Comparison of ENCODE assay signal across 10 cellular contexts in genomic region chr17:27247071-27247957, GRCh38. TPM values are rescaled to one million over a fixed set of nuclear protein-coding genes. Genes with fewer than 3 reads are reported as not detected.
DNase-seq lines count a peak whose midpoint lies in the region; ATAC-seq and TF ChIP-seq lines count a peak whose summit lies in the region.
"Had no signal": no experiment of that assay in that cellular context is flagged by ENCODE, and none has a peak within 500 bp of the region (broad histone marks: within the 10 kb centered on the region; RNA-seq: fewer than 3 reads in every experiment).

No MANE protein-coding gene starts in this region.

- H3K4me3 ChIP-seq in AG10803 (ENCODE audit: low read length) (no peak overlapping the region), mesendoderm (ENCODE audit: low read length) (no peak overlapping the region)

- no peaks in the 10 kb centered on the region for H3K79me2 ChIP-seq in mesendoderm (ENCODE audit: control insufficient read depth, insufficient read depth, low read length)

- intact Hi-C loops in dendritic cell treated with granulocyte-macrophage colony-stimulating factor and Interleukin-4, amounts not matched to agents 40 ng/mL and 50 ng/mL, for 4 days (cut with micrococcal nuclease): no loop called here

- H3K4me1 ChIP-seq in mesendoderm (ENCODE audit: control insufficient read depth, low read depth, low read length): no peaks in the 10 kb centered on the region

- no peak overlapping the region for H3K23ac ChIP-seq in mesendoderm (ENCODE audit: low read length)

- H3K4ac ChIP-seq in mesendoderm (ENCODE audit: low read depth, low read length): no peak overlapping the region

- H3K9me3 Mint-ChIP-seq in dendritic cell treated with granulocyte-macrophage colony-stimulating factor and Interleukin-4, amounts not matched to agents 40 ng/mL and 50 ng/mL, for 4 days: no peaks in the 10 kb centered on the region
- no peaks in the 10 kb centered on the region for H3K9me3 Mint-ChIP-seq in activated T-cell treated with anti-CD3 and anti-CD28 coated beads, Interleukin-2, amount 50 U/mL, for 4 hours

- H2BK5ac ChIP-seq in mesendoderm (ENCODE audit: low read length): no peak overlapping the region

- no peak overlapping the region for H2AK5ac ChIP-seq in mesendoderm (ENCODE audit: low read length)

- no peak overlapping the region for H2BK120ac ChIP-seq in mesendoderm (ENCODE audit: low read depth, low read length)

- no peak for TF ChIP-seq CTCF in AG10803 (conservative IDR thresholded peaks at IDR 0.05; ENCODE audit: low read length)

- H3K36me3 Mint-ChIP-seq in dendritic cell treated with granulocyte-macrophage colony-stimulating factor and Interleukin-4, amounts not matched to agents 40 ng/mL and 50 ng/mL, for 4 days (ENCODE audit: low read depth): no peaks in the 10 kb centered on the region
- H3K36me3 Mint-ChIP-seq in activated T-cell treated with anti-CD3 and anti-CD28 coated beads, Interleukin-2, amount 50 U/mL, for 4 hours (ENCODE audit: insufficient read depth): no peaks in the 10 kb centered on the region

- no peaks in the 10 kb centered on the region for H3K79me1 ChIP-seq in mesendoderm (ENCODE audit: low read length)

- H3K9ac ChIP-seq in mesendoderm (ENCODE audit: low read length): no peak overlapping the region

- DNase-seq in AG10803 (ENCODE audit: low read depth) (peak; percentile 42), NCI-H345 treated with DMSO at 0.1 percent for 48 hours (lab: John Stamatoyannopoulos, UW; ENCODE audit: unreplicated experiment) (peak; percentile 32), mesendoderm (peak; percentile 14), NCI-H1436 (lab: John Stamatoyannopoulos, UW) (no peak)
- no peak for DNase-seq in activated T-cell treated with anti-CD3 and anti-CD28 coated beads, Interleukin-2, amount 50 U/mL, for 4 hours
- DNase-seq: activated CD8-positive, alpha-beta memory T cell treated with anti-CD3 and anti-CD28 coated beads, Interleukin-2, amount 50 U/mL, for 48 hours had no signal

- H3K27ac Mint-ChIP-seq in dendritic cell treated with granulocyte-macrophage colony-stimulating factor and Interleukin-4, amounts not matched to agents 40 ng/mL and 50 ng/mL, for 4 days: peak overlapping the region; percentile 47

- no peak overlapping the region for H3K4me3 Mint-ChIP-seq in dendritic cell treated with granulocyte-macrophage colony-stimulating factor and Interleukin-4, amounts not matched to agents 40 ng/mL and 50 ng/mL, for 4 days
- H3K4me3 Mint-ChIP-seq in activated T-cell treated with anti-CD3 and anti-CD28 coated beads, Interleukin-2, amount 50 U/mL, for 4 hours: no peak overlapping the region

- no peak overlapping the region for H3K18ac ChIP-seq in mesendoderm (ENCODE audit: low read length)

- ATAC-seq in GM19397 (IDR thresholded peaks at IDR 0.05; ENCODE audit: unreplicated experiment) (no peak), GM19455 (IDR thresholded peaks at IDR 0.05; ENCODE audit: unreplicated experiment) (no peak)
- ATAC-seq in activated T-cell treated with anti-CD3 and anti-CD28 coated beads, Interleukin-2, amount 50 U/mL, for 4 hours: no peak

- no CpG with 5 or more reads among the region's 7 CpGs for WGBS in mesendoderm (ENCODE audit: extremely low coverage, insufficient coverage, low lambda C conversion rate)

- no peaks in the 10 kb centered on the region for H3K36me3 ChIP-seq in mesendoderm (ENCODE audit: control insufficient read depth, insufficient read depth, low read length)

- H3K4me2 ChIP-seq in mesendoderm (ENCODE audit: low read length): no peak overlapping the region

- no peak overlapping the region for H3K27ac ChIP-seq in mesendoderm (ENCODE audit: low read depth, low read length)
- H3K27ac ChIP-seq: HL-60 had no signal

- no peak overlapping the region for H2BK15ac ChIP-seq in mesendoderm (replicated peaks; ENCODE audit: low read depth)

- H3K27me3 Mint-ChIP-seq in dendritic cell treated with granulocyte-macrophage colony-stimulating factor and Interleukin-4, amounts not matched to agents 40 ng/mL and 50 ng/mL, for 4 days: no peaks in the 10 kb centered on the region
- peaks cover 16% of the 10 kb centered on the region for H3K27me3 Mint-ChIP-seq in activated T-cell treated with anti-CD3 and anti-CD28 coated beads, Interleukin-2, amount 50 U/mL, for 4 hours (ENCODE audit: low read depth)

- no peak overlapping the region for H3K56ac ChIP-seq in mesendoderm (ENCODE audit: low read length)

- no peak overlapping the region for H4K8ac ChIP-seq in mesendoderm (ENCODE audit: low read depth, low read length)

- H3K27me3 ChIP-seq in mesendoderm (ENCODE audit: insufficient read depth, low read length, poor library complexity): no peaks in the 10 kb centered on the region

- H3K4me1 Mint-ChIP-seq in dendritic cell treated with granulocyte-macrophage colony-stimulating factor and Interleukin-4, amounts not matched to agents 40 ng/mL and 50 ng/mL, for 4 days (ENCODE audit: low read depth): peaks cover 45% of the 10 kb centered on the region
- peaks cover 3% of the 10 kb centered on the region for H3K4me1 Mint-ChIP-seq in activated T-cell treated with anti-CD3 and anti-CD28 coated beads, Interleukin-2, amount 50 U/mL, for 4 hours (ENCODE audit: low read depth)

- H4K5ac ChIP-seq in mesendoderm (ENCODE audit: low read length): no peak overlapping the region

RNA-seq across cellular contexts. Expression of gene WSB1, which starts 46.6 kb away (rescaled TPM):
- 54.3 TPM for polyA plus RNA-seq in mesendoderm (2013, experiment 1 of 2)
- polyA plus RNA-seq in mesendoderm (2013, experiment 2 of 2): 53.7 TPM
- total RNA-seq in activated T-cell treated with anti-CD3 and anti-CD28 coated beads, Interleukin-2, amount 50 U/mL, for 4 hours: 10 to 100 TPM; 65.9 to 76.9 (median 73.2) TPM

Comparison
In these comparisons a context has a peak if more than half of its experiments do, and no peak if none do; other contexts are left out.
1. DNase-seq: peak in AG10803 (single experiment), NCI-H345 treated with DMSO at 0.1 percent for 48 hours (single experiment) and mesendoderm (single experiment); none in NCI-H1436 (single experiment) and activated T-cell treated with anti-CD3 and anti-CD28 coated beads, Interleukin-2, amount 50 U/mL, for 4 hours (single experiment).